Comparison of ENCODE assay signal across 1 cellular context in the genomic region with DNA sequence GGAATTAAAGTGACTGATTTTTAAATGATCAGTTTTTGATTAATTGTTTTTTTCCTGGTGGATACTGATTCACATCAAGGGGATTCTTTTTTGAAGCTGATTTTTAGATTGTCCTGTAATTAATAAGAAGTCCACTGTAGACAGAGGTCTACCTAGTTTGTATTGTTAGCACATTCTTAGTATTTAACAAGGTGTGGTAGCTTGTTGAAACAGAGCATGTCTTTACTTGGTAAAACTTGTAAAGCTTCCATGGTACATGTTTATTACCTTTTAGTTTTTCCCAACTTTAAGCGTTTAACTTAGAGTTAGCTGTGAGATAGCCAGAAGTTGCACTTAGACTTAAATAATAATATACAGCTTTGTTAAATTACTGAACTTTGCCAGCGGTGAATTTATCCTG.
TF ChIP-seq lines count a peak whose summit lies in the region.

No MANE protein-coding gene starts in this region.

TF ChIP-seq in endothelial cell of umbilical vein, 7 proteins besides CTCF, POLR2A, EP300 and RAD21:
- TF ChIP-seq FOS (IDR thresholded peaks at IDR 0.05; ENCODE audit: borderline replicate concordance, insufficient read depth, low read length), result no peak
- no peak for TF ChIP-seq JUN (IDR thresholded peaks at IDR 0.05; ENCODE audit: borderline replicate concordance, insufficient read depth, insufficient read length, low read depth)
- TF ChIP-seq MYC (IDR thresholded peaks at IDR 0.05; ENCODE audit: low read depth, low read length), result no peak
- TF ChIP-seq, protein P1, sequence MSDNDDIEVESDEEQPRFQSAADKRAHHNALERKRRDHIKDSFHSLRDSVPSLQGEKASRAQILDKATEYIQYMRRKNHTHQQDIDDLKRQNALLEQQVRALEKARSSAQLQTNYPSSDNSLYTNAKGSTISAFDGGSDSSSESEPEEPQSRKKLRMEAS (IDR thresholded peaks at IDR 0.05; ENCODE audit: insufficient read depth, insufficient read length), result no peak
- TF ChIP-seq GATA2 (IDR thresholded peaks at IDR 0.05; ENCODE audit: insufficient read depth, insufficient read length, low read depth, low read length), result no peak
- TF ChIP-seq EZH2 (IDR thresholded peaks at IDR 0.05; ENCODE audit: borderline replicate concordance, low read depth, low read length, severe bottlenecking), result no peak
- TF ChIP-seq POLR2AphosphoS5 (IDR thresholded peaks at IDR 0.05; ENCODE audit: insufficient read depth, low read depth, low read length), result no peak
TF ChIP-seq in endothelial cell of umbilical vein: peak in this region for 0.
